Comparison of ENCODE assay signal across 20 cellular contexts in the genomic region with DNA sequence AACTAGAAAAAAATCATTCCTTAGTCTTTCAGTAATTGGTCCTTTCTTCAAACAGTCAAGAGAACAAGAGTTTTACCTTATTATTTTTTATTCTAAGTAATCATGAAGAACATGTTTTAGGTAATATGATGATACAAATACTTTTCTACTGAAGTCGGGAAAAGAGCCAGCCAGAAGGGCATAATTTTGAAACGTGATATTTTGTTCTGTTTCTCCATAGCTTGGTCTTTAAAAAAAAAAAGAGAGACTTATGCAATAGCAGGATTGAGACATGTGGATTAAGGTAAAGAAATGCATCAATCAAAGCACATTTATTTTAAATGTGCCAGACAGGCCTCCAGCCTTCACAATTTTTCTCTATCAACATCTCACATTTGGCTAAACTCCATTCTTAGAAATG.
"Had no signal": no experiment of that assay in that cellular context is flagged by ENCODE, and none has a peak within 500 bp of the region (broad histone marks: within the 10 kb centered on the region; RNA-seq: fewer than 3 reads in every experiment).

No MANE protein-coding gene starts in this region.

- H3K27ac ChIP-seq: hepatocyte, left ventricle myocardium inferior, ovary, right atrium auricular region, right lobe of liver, stomach, testis, thyroid gland, transverse colon, upper lobe of right lung had no signal

- H3K36me3 ChIP-seq: left ventricle myocardium inferior, ovary, right atrium auricular region, right lobe of liver, stomach, thyroid gland, transverse colon, upper lobe of right lung had no signal

- H3K4me3 ChIP-seq: hepatocyte, left ventricle myocardium inferior, lung, mucosa of descending colon, ovary, right atrium auricular region, right lobe of liver, smooth muscle cell, stomach, testis, thyroid gland, transverse colon, upper lobe of right lung had no signal

- H3K4me2 ChIP-seq: hepatocyte, smooth muscle cell had no signal

- H2AFZ ChIP-seq: hepatocyte had no signal

- H3K27me3 ChIP-seq: hepatocyte, ovary, right atrium auricular region, right lobe of liver, stomach, testis, thyroid gland, transverse colon, upper lobe of right lung had no signal

- H3K4me1 ChIP-seq: left ventricle myocardium inferior, right atrium auricular region, right lobe of liver, stomach, testis, thyroid gland, transverse colon, upper lobe of right lung had no signal

- H3K9me3 ChIP-seq: mucosa of descending colon, ovary, right atrium auricular region, right lobe of liver, testis, thyroid gland, transverse colon, upper lobe of right lung had no signal

- H3K79me2 ChIP-seq: hepatocyte had no signal

- DNase-seq: islet precursor cell; left ventricle myocardium inferior; midbrain; mucosa of descending colon; naive thymus-derived CD4-positive, alpha-beta T cell; ovary; right lobe of liver; stimulated activated CD4-positive, alpha-beta T cell treated with anti-CD3 and anti-CD28 coated beads, Interleukin-1b, Interleukin-23, amount 100 ng/mL, for 48 hours; stimulated activated CD4-positive, alpha-beta T cell treated with anti-CD3 and anti-CD28 coated beads, Interleukin-4, amount 100 ng/mL, for 1 hour; stimulated activated naive B cell treated with anti-CD40 and anti-IgM and Interleukin-4, amounts not matched to agents 10 μg/mL and 1 μg/mL and 100 μg/mL, for 72 hours; stimulated activated naive CD8-positive, alpha-beta T cell treated with anti-CD3 and anti-CD28 coated beads, Interleukin-15, Interleukin-2, amounts not matched to agents 100 U/mL and 50 U/mL, for 24 hours; stomach; testis; thyroid gland; transverse colon; upper lobe of right lung had no signal
